ENCODE assay signal across 1 cellular context in genomic region chr15:96331141-96331941, GRCh38.
TF ChIP-seq lines count a peak whose summit lies in the region.

No MANE protein-coding gene starts in this region.

TF ChIP-seq in SK-N-SH, 30 proteins besides CTCF, POLR2A, EP300 and RAD21 (continued from another document):
- TF ChIP-seq, protein P1, sequence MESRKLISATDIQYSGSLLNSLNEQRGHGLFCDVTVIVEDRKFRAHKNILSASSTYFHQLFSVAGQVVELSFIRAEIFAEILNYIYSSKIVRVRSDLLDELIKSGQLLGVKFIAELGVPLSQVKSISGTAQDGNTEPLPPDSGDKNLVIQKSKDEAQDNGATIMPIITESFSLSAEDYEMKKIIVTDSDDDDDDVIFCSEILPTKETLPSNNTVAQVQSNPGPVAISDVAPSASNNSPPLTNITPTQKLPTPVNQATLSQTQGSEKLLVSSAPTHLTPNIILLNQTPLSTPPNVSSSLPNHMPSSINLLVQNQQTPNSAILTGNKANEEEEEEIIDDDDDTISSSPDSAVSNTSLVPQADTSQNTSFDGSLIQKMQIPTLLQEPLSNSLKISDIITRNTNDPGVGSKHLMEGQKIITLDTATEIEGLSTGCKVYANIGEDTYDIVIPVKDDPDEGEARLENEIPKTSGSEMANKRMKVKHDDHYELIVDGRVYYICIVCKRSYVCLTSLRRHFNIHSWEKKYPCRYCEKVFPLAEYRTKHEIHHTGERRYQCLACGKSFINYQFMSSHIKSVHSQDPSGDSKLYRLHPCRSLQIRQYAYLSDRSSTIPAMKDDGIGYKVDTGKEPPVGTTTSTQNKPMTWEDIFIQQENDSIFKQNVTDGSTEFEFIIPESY (IDR thresholded peaks at IDR 0.05; ENCODE audit: borderline replicate concordance, low read depth): no peak
- TF ChIP-seq NFIC (IDR thresholded peaks at IDR 0.05; ENCODE audit: borderline replicate concordance): no peak
- TF ChIP-seq TCF12 (IDR thresholded peaks at IDR 0.05): no peak
- no peak for TF ChIP-seq SMC3 (IDR thresholded peaks at IDR 0.05; ENCODE audit: low read depth, low read length)
- TF ChIP-seq ELF1 (IDR thresholded peaks at IDR 0.05): no peak
- TF ChIP-seq, protein P2, sequence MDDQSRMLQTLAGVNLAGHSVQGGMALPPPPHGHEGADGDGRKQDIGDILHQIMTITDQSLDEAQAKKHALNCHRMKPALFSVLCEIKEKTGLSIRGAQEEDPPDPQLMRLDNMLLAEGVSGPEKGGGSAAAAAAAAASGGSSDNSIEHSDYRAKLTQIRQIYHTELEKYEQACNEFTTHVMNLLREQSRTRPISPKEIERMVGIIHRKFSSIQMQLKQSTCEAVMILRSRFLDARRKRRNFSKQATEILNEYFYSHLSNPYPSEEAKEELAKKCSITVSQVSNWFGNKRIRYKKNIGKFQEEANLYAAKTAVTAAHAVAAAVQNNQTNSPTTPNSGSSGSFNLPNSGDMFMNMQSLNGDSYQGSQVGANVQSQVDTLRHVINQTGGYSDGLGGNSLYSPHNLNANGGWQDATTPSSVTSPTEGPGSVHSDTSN (IDR thresholded peaks at IDR 0.05): no peak
- TF ChIP-seq CHD2 (IDR thresholded peaks at IDR 0.05; ENCODE audit: low read length, partially characterized antibody): no peak
- TF ChIP-seq MEF2A (IDR thresholded peaks at IDR 0.05; ENCODE audit: borderline replicate concordance, low read depth): no peak
- no peak for TF ChIP-seq GATA2 (CRISPR knock-in tag; IDR thresholded peaks at IDR 0.05)
- TF ChIP-seq EZH2phosphoT487 (IDR thresholded peaks at IDR 0.05; ENCODE audit: borderline replicate concordance, low read depth): no peak
- no peak for TF ChIP-seq TAF1 (IDR thresholded peaks at IDR 0.05; ENCODE audit: borderline replicate concordance, low read depth, low read length)
- no peak for TF ChIP-seq RFX5 (IDR thresholded peaks at IDR 0.05; ENCODE audit: low read length)
- no peak for TF ChIP-seq USF2 (IDR thresholded peaks at IDR 0.05; ENCODE audit: borderline replicate concordance, low read depth, low read length)
- TF ChIP-seq RXRA (IDR thresholded peaks at IDR 0.05; ENCODE audit: borderline replicate concordance, low read depth): no peak
- TF ChIP-seq YY1 (IDR thresholded peaks at IDR 0.05; ENCODE audit: low read depth): no peak
- TF ChIP-seq FOXM1 (IDR thresholded peaks at IDR 0.05; ENCODE audit: low read depth): no peak
- no peak for TF ChIP-seq NRF1 (IDR thresholded peaks at IDR 0.05; ENCODE audit: low read depth, low read length)
